ENCODE assay signal across 9 cellular contexts in genomic region chr1:28640766-28641165, GRCh38. TPM values are rescaled to one million over a fixed set of nuclear protein-coding genes. Genes with fewer than 3 reads are reported as not detected.
A peak's percentile ranks its signal among the peaks of the same experiment; 100 is the strongest.
DNase-seq lines count a peak whose midpoint lies in the region; ATAC-seq and TF ChIP-seq lines count a peak whose summit lies in the region.
"Had no signal": no experiment of that assay in that cellular context is flagged by ENCODE, and none has a peak within 500 bp of the region (broad histone marks: within the 10 kb centered on the region; RNA-seq: fewer than 3 reads in every experiment).

No MANE protein-coding gene starts in this region.

- no peak overlapping the region for H3K4me3 Mint-ChIP-seq in Caco-2 (ENCODE audit: unreplicated experiment)

- H3K9me3 ChIP-seq in Caco-2 = no peaks in the 10 kb centered on the region

- H3K36me3 Mint-ChIP-seq in Caco-2 (ENCODE audit: insufficient read depth, unreplicated experiment) = peaks cover 13% of the 10 kb centered on the region

- no peaks in the 10 kb centered on the region for H3K27me3 Mint-ChIP-seq in Caco-2 (ENCODE audit: insufficient read depth, unreplicated experiment)

- H3K4me3 ChIP-seq in Caco-2 (ENCODE audit: low read depth, low read length) = no peak overlapping the region

- ATAC-seq in foreskin keratinocyte = peak; percentile 42
- no peak for ATAC-seq in HG03354 (IDR thresholded peaks at IDR 0.05; ENCODE audit: poor library complexity, severe bottlenecking, unreplicated experiment)
- no peak for ATAC-seq in GM21528 (IDR thresholded peaks at IDR 0.05; ENCODE audit: low FRiP score, unreplicated experiment)

- no peak overlapping the region for H3K27ac Mint-ChIP-seq in Caco-2 (ENCODE audit: unreplicated experiment)

- no peaks in the 10 kb centered on the region for H3K9me3 Mint-ChIP-seq in Caco-2 (ENCODE audit: unreplicated experiment)

- intact Hi-C loops in Caco-2 (cut with micrococcal nuclease; ENCODE audit: unreplicated experiment) = loop anchor here (5.0 kb wide), 1 partner anchor 117 kb away; no protein-coding TSS in a partner anchor

- CTCF ChIA-PET in Caco-2 (lab: Charles Lee) = interaction anchor here (0.5 to 0.9 kb wide), 4 partner anchors 84 to 467 kb away, joined by 4 to 10 read pairs (median 6); no protein-coding TSS in a partner anchor

- 0 out of 2 replicates have a peak, but pooled peaks cover 6% of the 10 kb centered on the region for H3K4me1 ChIP-seq in Caco-2
- H3K4me1 ChIP-seq in foreskin keratinocyte = no peaks in the 10 kb centered on the region

- peak; percentile 10 to 31 for TF ChIP-seq CTCF in Caco-2 (IDR thresholded peaks at IDR 0.05; ENCODE audit: insufficient read depth in 1 of 2, low read depth in 1 of 2, low read length in 1 of 2, severe bottlenecking in 1 of 2, unreplicated experiment in 1 of 2)
- peak; percentile 58 for TF ChIP-seq CTCF in foreskin keratinocyte (conservative IDR thresholded peaks at IDR 0.05)

- peak; percentile 30 to 41 for DNase-seq in Caco-2
- peak in 42 of 76 experiments; percentile 4 to 60 (median 20) for DNase-seq in HUDEP-2 (lab: John Stamatoyannopoulos, UW; ENCODE audit: unreplicated experiment in 76 of 76)
- peak; percentile 43 for DNase-seq in activated CD4-positive, alpha-beta T cell treated with anti-CD3 and anti-CD28 coated beads for 48 hours
- peak in 1 of 2 donors; percentile 10 for DNase-seq in foreskin keratinocyte
- no peak for DNase-seq in D341Med (ENCODE audit: low spot score)
- no peak for DNase-seq in amniotic stem cell (lab: John Stamatoyannopoulos, UW)

- H3K4me1 Mint-ChIP-seq in Caco-2 (ENCODE audit: low read depth, unreplicated experiment) = peaks cover 15% of the 10 kb centered on the region

- no peak overlapping the region for H3K27ac ChIP-seq in foreskin keratinocyte
- H3K27ac ChIP-seq: parathyroid adenoma had no signal

- POLR2A ChIA-PET in Caco-2 (lab: Charles Lee) = interaction anchor here (0.6 kb wide), 1 partner anchor 36 kb away, joined by 4 read pairs; no protein-coding TSS in a partner anchor

- H3K27me3 ChIP-seq in Caco-2 (replicated peaks; ENCODE audit: control insufficient read depth, insufficient read depth, low read length) (no peaks in the 10 kb centered on the region), foreskin keratinocyte (no peaks in the 10 kb centered on the region)

- no TSS peak for BruUV-seq in Caco-2 (replicated peaks; lab: Mats Ljungman, UMichigan)

- no peaks in the 10 kb centered on the region for H3K36me3 ChIP-seq in Caco-2 (ENCODE audit: control insufficient read depth, insufficient read depth, low read length)

RNA-seq across cellular contexts. Expression of gene TAF12, which starts 2.1 kb away (rescaled TPM):
- total RNA-seq in Caco-2 (2022) (9.7 and 11.3 TPM in 2 replicates), foreskin keratinocyte (27.5 and 27.6 TPM in 2 replicates)
- polyA plus RNA-seq in foreskin keratinocyte = 26.5 and 30.4 TPM in 2 replicates

RNA-seq across cellular contexts. Expression of gene RNU11, which starts 7.6 kb away (rescaled TPM):
- total RNA-seq in Caco-2 (2022) (not detected in 2 replicates), foreskin keratinocyte (not detected in 2 replicates)
- polyA plus RNA-seq in foreskin keratinocyte = not detected in 2 replicates

RNA-seq across cellular contexts. Expression of gene GMEB1, which starts 27.8 kb away (rescaled TPM):
- total RNA-seq in Caco-2 (2022) = 4.3 and 5.2 TPM in 2 replicates
- total RNA-seq in foreskin keratinocyte = 12.7 and 13.4 TPM in 2 replicates
- 5.4 and 6.1 TPM in 2 replicates for polyA plus RNA-seq in foreskin keratinocyte

RNA-seq across cellular contexts. Expression of gene RAB42, which starts 48.7 kb away (rescaled TPM):
- 2.5 and 2.9 TPM in 2 replicates for total RNA-seq in Caco-2 (2022)
- 0.95 and 1.5 TPM in 2 replicates for total RNA-seq in foreskin keratinocyte
- 0.74 and 1.2 TPM in 2 replicates for polyA plus RNA-seq in foreskin keratinocyte

Comparison
In these comparisons a context has a peak if more than half of its experiments do, and no peak if none do; other contexts are left out.
1. DNase-seq: peak in Caco-2 (2 of 2), HUDEP-2 (42 of 76) and activated CD4-positive, alpha-beta T cell treated with anti-CD3 and anti-CD28 coated beads for 48 hours (single experiment); none in D341Med (single experiment) and amniotic stem cell (single experiment).